In genomic region chr3:101687142-101687931, GRCh38 we compare ENCODE assay signal across 8 cellular contexts. TPM values are rescaled to one million over a fixed set of nuclear protein-coding genes. Genes with fewer than 3 reads are reported as not detected.
DNase-seq lines count a peak whose midpoint lies in the region; ATAC-seq and TF ChIP-seq lines count a peak whose summit lies in the region.

No MANE protein-coding gene starts in this region.

- H3K27me3 ChIP-seq in DOHH2 (ENCODE audit: control insufficient read depth, low read length), result no peaks in the 10 kb centered on the region
- no peaks in the 10 kb centered on the region for H3K27me3 ChIP-seq in SU-DHL-6 (ENCODE audit: low read length)
- no peaks in the 10 kb centered on the region for H3K27me3 ChIP-seq in psoas muscle (ENCODE audit: insufficient read depth in 3 of 3, low read length in 2 of 3)

- H3K27ac ChIP-seq in DOHH2 (ENCODE audit: low read depth, low read length), result no peak overlapping the region
- no peak overlapping the region for H3K27ac ChIP-seq in SU-DHL-6 (ENCODE audit: low read depth, low read length)
- peak overlapping the region; percentile 92 for H3K27ac ChIP-seq in psoas muscle

- peaks cover 44% of the 10 kb centered on the region for H3K79me2 ChIP-seq in DOHH2 (ENCODE audit: control insufficient read depth, low read length)
- H3K79me2 ChIP-seq in SU-DHL-6 (ENCODE audit: insufficient read depth, low read length), result peaks cover 40% of the 10 kb centered on the region

- H3K9me3 ChIP-seq in DOHH2 (ENCODE audit: control insufficient read depth, insufficient read depth, low read length) (no peaks in the 10 kb centered on the region), SU-DHL-6 (ENCODE audit: insufficient read depth, low read length) (no peaks in the 10 kb centered on the region), psoas muscle (no peaks in the 10 kb centered on the region)

- H3K4me1 ChIP-seq in DOHH2 (ENCODE audit: control insufficient read depth, low read length) (peaks cover 29% of the 10 kb centered on the region), psoas muscle (peaks cover 33% of the 10 kb centered on the region)

- H3K36me3 ChIP-seq in DOHH2 (ENCODE audit: control insufficient read depth, low read length) (peaks cover 41% of the 10 kb centered on the region), SU-DHL-6 (ENCODE audit: low read length) (peaks cover 31% of the 10 kb centered on the region), psoas muscle (ENCODE audit: insufficient read depth in 1 of 2, low read depth in 1 of 2) (peaks cover 9 to 33% of the 10 kb centered on the region in 2 donors)

- H2AFZ ChIP-seq in SU-DHL-6 (ENCODE audit: low read depth, low read length, severe bottlenecking), result peak overlapping the region; percentile 83

- peak overlapping the region; percentile 87 for H3K9ac ChIP-seq in SU-DHL-6 (ENCODE audit: low read length)

- intact Hi-C loops in psoas muscle (cut with DNase I), result loop anchor here (5.0 to 10.0 kb wide), 3 partner anchors 35 to 1593 kb away; partner anchors contain the start of gene CEP97 (in 1 of the 2)

- peak overlapping the region; percentile 76 for H3K4me2 ChIP-seq in DOHH2 (ENCODE audit: low read length)
- peak overlapping the region; percentile 90 for H3K4me2 ChIP-seq in SU-DHL-6 (ENCODE audit: low read depth, low read length, poor library complexity, severe bottlenecking)

- peaks cover 13% of the 10 kb centered on the region for H4K20me1 ChIP-seq in DOHH2 (ENCODE audit: control insufficient read depth, insufficient read depth, low read depth, low read length)
- H4K20me1 ChIP-seq in SU-DHL-6 (ENCODE audit: low read depth, low read length), result peaks cover 16% of the 10 kb centered on the region

- H3F3A ChIP-seq in DOHH2 (ENCODE audit: control insufficient read depth, insufficient read depth) (peaks cover 39% of the 10 kb centered on the region), SU-DHL-6 (ENCODE audit: insufficient read depth) (peaks cover 56% of the 10 kb centered on the region)

- ATAC-seq in psoas muscle (peak in 1 of 4 donors; percentile 4), HG03354 (IDR thresholded peaks at IDR 0.05; ENCODE audit: poor library complexity, severe bottlenecking, unreplicated experiment) (no peak)

- H3K9me2 ChIP-seq in DOHH2 (replicated peaks; ENCODE audit: control insufficient read depth, low read length) (no peaks in the 10 kb centered on the region), SU-DHL-6 (replicated peaks; ENCODE audit: insufficient read depth, low read length) (no peaks in the 10 kb centered on the region)

- WGBS in psoas muscle, 3 donors, result 38 to 45% (median 41%) methylated on average over 25 of the region's 25 CpGs

- peak overlapping the region; percentile 99 for H3K4me3 ChIP-seq in DOHH2 (ENCODE audit: low read length)
- peak overlapping the region; percentile 83 for H3K4me3 ChIP-seq in SU-DHL-6 (ENCODE audit: insufficient read depth, low read length, poor library complexity, severe bottlenecking)
- H3K4me3 ChIP-seq in foreskin fibroblast (ENCODE audit: low read depth in 1 of 2, low read length in 2 of 2), result peak overlapping the region; percentile 83 to 86
- peak overlapping the region; percentile 78 for H3K4me3 ChIP-seq in psoas muscle

- DNase-seq in foreskin fibroblast (peak in 1 of 2 donors; percentile 21), psoas muscle (no peak), NCI-H510A treated with DMSO at 0.1 percent for 48 hours (lab: John Stamatoyannopoulos, UW) (no peak), NCI-H1105 treated with DMSO at 0.1 percent for 48 hours (lab: John Stamatoyannopoulos, UW) (no peak), OCI-M1 (lab: John Stamatoyannopoulos, UW) (no peak)

- no peak for TF ChIP-seq CTCF in DOHH2 (IDR thresholded peaks at IDR 0.05; ENCODE audit: low read depth, low read length, poor library complexity, severe bottlenecking)
- TF ChIP-seq CTCF in SU-DHL-6 (IDR thresholded peaks at IDR 0.05; ENCODE audit: insufficient read depth, low read length, poor library complexity, severe bottlenecking), result no peak
- TF ChIP-seq CTCF in foreskin fibroblast (IDR thresholded peaks at IDR 0.05; ENCODE audit: low read depth, low read length), result no peak
- no peak for TF ChIP-seq CTCF in psoas muscle (IDR thresholded peaks at IDR 0.05)

RNA-seq across cellular contexts. Expression of gene RPL24, which starts 0.8 kb away (rescaled TPM):
- 100 to 1,000 TPM; 744 to 950 (median 822) TPM for total RNA-seq in psoas muscle
- 1,000 to 10,000 TPM; 1,534 to 1,772 (median 1,709) TPM for polyA plus RNA-seq in psoas muscle

RNA-seq across cellular contexts. Expression of gene ZBTB11, which starts 10.4 kb away (rescaled TPM):
- total RNA-seq in psoas muscle, result 10 to 100 TPM; 10.3 to 12.6 (median 11.6) TPM
- polyA plus RNA-seq in psoas muscle, result 1 to 10 TPM; 5.5 to 9.8 (median 5.9) TPM

RNA-seq across cellular contexts. Expression of gene CEP97, which starts 37.1 kb away (rescaled TPM):
- 10 to 100 TPM in 1 of 4 donors, 1 to 10 TPM in 3; 5.9 to 12.5 (median 7.9) TPM for total RNA-seq in psoas muscle
- polyA plus RNA-seq in psoas muscle, result 1 to 10 TPM; 1.6 to 6.3 (median 1.9) TPM
